In genomic region chr4:148951346-148951745, GRCh38 we compare ENCODE assay signal across 16 cellular contexts.
DNase-seq lines count a peak whose midpoint lies in the region; ATAC-seq and TF ChIP-seq lines count a peak whose summit lies in the region.
"Had no signal": no experiment of that assay in that cellular context is flagged by ENCODE, and none has a peak within 500 bp of the region (broad histone marks: within the 10 kb centered on the region; RNA-seq: fewer than 3 reads in every experiment).

No MANE protein-coding gene starts in this region.

- no peak overlapping the region for H3K18ac ChIP-seq in trophoblast cell (ENCODE audit: low read length)

- no peak overlapping the region for H3K4me2 ChIP-seq in PC-3 (ENCODE audit: low read length)
- H3K4me2 ChIP-seq in trophoblast cell (ENCODE audit: low read length): no peak overlapping the region
- H3K4me2 ChIP-seq in GM23338: no peak overlapping the region
- H3K4me2 ChIP-seq in osteoblast (ENCODE audit: insufficient read depth, low read length): no peak overlapping the region

- no peaks in the 10 kb centered on the region for H3K27me3 ChIP-seq in PC-3 (ENCODE audit: low read length)
- H3K27me3 ChIP-seq in trophoblast cell (ENCODE audit: insufficient read depth, low read length): no peaks in the 10 kb centered on the region
- no peaks in the 10 kb centered on the region for H3K27me3 ChIP-seq in GM23338 (ENCODE audit: insufficient read depth)
- no peaks in the 10 kb centered on the region for H3K27me3 ChIP-seq in osteoblast (ENCODE audit: insufficient read depth, low read length)
- H3K27me3 ChIP-seq: BE2C, SJSA1 had no signal

- no peaks in the 10 kb centered on the region for H3K9me3 ChIP-seq in PC-3 (ENCODE audit: low read length)
- H3K9me3 ChIP-seq in trophoblast cell (ENCODE audit: insufficient read depth, low read depth, low read length): no peaks in the 10 kb centered on the region
- no peaks in the 10 kb centered on the region for H3K9me3 ChIP-seq in osteoblast (ENCODE audit: low read depth, low read length)
- H3K9me3 ChIP-seq: BE2C, SJSA1 had no signal

- no peak overlapping the region for H2AFZ ChIP-seq in PC-3 (ENCODE audit: low read length)
- no peak overlapping the region for H2AFZ ChIP-seq in trophoblast cell (ENCODE audit: insufficient read depth, low read length, poor library complexity)
- H2AFZ ChIP-seq in GM23338: no peak overlapping the region
- H2AFZ ChIP-seq in osteoblast (ENCODE audit: low read length): no peak overlapping the region

- no peaks in the 10 kb centered on the region for H3K79me1 ChIP-seq in trophoblast cell (ENCODE audit: low read length)

- H4K20me1 ChIP-seq in PC-3 (ENCODE audit: low read length): no peaks in the 10 kb centered on the region
- H4K20me1 ChIP-seq in GM23338 (replicated peaks; ENCODE audit: insufficient read depth): no peaks in the 10 kb centered on the region
- no peaks in the 10 kb centered on the region for H4K20me1 ChIP-seq in osteoblast (ENCODE audit: insufficient read depth, low read length)

- no peak overlapping the region for H3K27ac Mint-ChIP-seq in GM23338
- H3K27ac Mint-ChIP-seq: CD4-positive, CD25-positive, alpha-beta regulatory T cell had no signal

- H3K9me2 ChIP-seq in PC-3 (replicated peaks; ENCODE audit: low read length) (no peaks in the 10 kb centered on the region), GM23338 (ENCODE audit: insufficient read depth) (no peaks in the 10 kb centered on the region)

- H3K4me3 Mint-ChIP-seq in GM23338: no peak overlapping the region
- H3K4me3 Mint-ChIP-seq: CD4-positive, CD25-positive, alpha-beta regulatory T cell had no signal

- no peak overlapping the region for H4K12ac ChIP-seq in trophoblast cell (ENCODE audit: low read depth, low read length)

- H3K4me3 ChIP-seq in PC-3 (ENCODE audit: low read length): no peak overlapping the region
- no peak overlapping the region for H3K4me3 ChIP-seq in epithelial cell of esophagus (ENCODE audit: low read length)
- H3K4me3 ChIP-seq in trophoblast cell (ENCODE audit: low read depth, low read length): no peak overlapping the region
- no peak overlapping the region for H3K4me3 ChIP-seq in GM23338
- H3K4me3 ChIP-seq in osteoblast (ENCODE audit: insufficient read depth, low read length): no peak overlapping the region
- H3K4me3 ChIP-seq: SJSA1 had no signal

- H3K23ac ChIP-seq in trophoblast cell (ENCODE audit: low read length): no peak overlapping the region

- H3K4me1 Mint-ChIP-seq in GM23338: peaks cover 14% of the 10 kb centered on the region
- H3K4me1 Mint-ChIP-seq: CD4-positive, CD25-positive, alpha-beta regulatory T cell had no signal

- H3K36me3 Mint-ChIP-seq in GM23338 (ENCODE audit: low read depth): no peaks in the 10 kb centered on the region
- H3K36me3 Mint-ChIP-seq: CD4-positive, CD25-positive, alpha-beta regulatory T cell had no signal

- H4K91ac ChIP-seq in trophoblast cell (ENCODE audit: low read depth, low read length): no peak overlapping the region

- POLR2A ChIA-PET in PC-3 (lab: Charles Lee; ENCODE audit: unreplicated experiment): no interaction called here

- CTCF ChIA-PET in PC-3 (lab: Charles Lee): no interaction called here

- H3K79me2 ChIP-seq in PC-3 (ENCODE audit: low read length): no peaks in the 10 kb centered on the region
- no peaks in the 10 kb centered on the region for H3K79me2 ChIP-seq in trophoblast cell (ENCODE audit: control insufficient read depth, insufficient read depth, low read length, poor library complexity)
- no peaks in the 10 kb centered on the region for H3K79me2 ChIP-seq in GM23338 (replicated peaks; ENCODE audit: insufficient read depth)
- H3K79me2 ChIP-seq in osteoblast (ENCODE audit: insufficient read depth, low read length): no peaks in the 10 kb centered on the region

- WGBS in trophoblast cell (ENCODE audit: extremely low coverage, insufficient coverage, insufficient read length): no CpG with 5 or more reads among the region's 3 CpGs

- no peaks in the 10 kb centered on the region for H3K36me3 ChIP-seq in PC-3 (ENCODE audit: low read depth, low read length)
- H3K36me3 ChIP-seq in trophoblast cell (ENCODE audit: control insufficient read depth in 1 of 2, insufficient read depth in 2 of 2, low read length in 2 of 2): no peaks in the 10 kb centered on the region
- H3K36me3 ChIP-seq in GM23338 (ENCODE audit: insufficient read depth): no peaks in the 10 kb centered on the region
- H3K36me3 ChIP-seq in osteoblast (ENCODE audit: insufficient read depth, low read length): no peaks in the 10 kb centered on the region
- H3K36me3 ChIP-seq: BE2C, SJSA1 had no signal

- no peak overlapping the region for H3K14ac ChIP-seq in trophoblast cell (ENCODE audit: low read length)

- H2BK120ac ChIP-seq in trophoblast cell (ENCODE audit: insufficient read depth, low read length, poor library complexity): no peak overlapping the region

- no peak overlapping the region for H4K8ac ChIP-seq in trophoblast cell (ENCODE audit: low read depth, low read length)

- no peak overlapping the region for H2AK5ac ChIP-seq in trophoblast cell (ENCODE audit: low read length)

- H2BK5ac ChIP-seq in trophoblast cell (ENCODE audit: low read depth, low read length, poor library complexity): no peak overlapping the region

- H3K9ac ChIP-seq in PC-3 (ENCODE audit: low read length): no peak overlapping the region
- no peak overlapping the region for H3K9ac ChIP-seq in trophoblast cell (ENCODE audit: low read length)

- intact Hi-C loops in PC-3 (cut with micrococcal nuclease): no loop called here

- no peak for ATAC-seq in PC-3
- no peak for ATAC-seq in GM23338
- ATAC-seq: HepG2 had no signal

- H3K4ac ChIP-seq in trophoblast cell (ENCODE audit: low read depth, low read length): no peak overlapping the region

- DNase-seq in DMS53 treated with DMSO at 0.1 percent for 48 hours (lab: John Stamatoyannopoulos, UW; ENCODE audit: unreplicated experiment) (peak; percentile 66), PC-3 (peak; percentile 27), epithelial cell of esophagus (ENCODE audit: low read depth) (peak; percentile 42), trophoblast cell (peak; percentile 78 to 90), GM23338 (ENCODE audit: low spot score) (no peak), NCI-H2029 (lab: John Stamatoyannopoulos, UW) (no peak), osteoblast (ENCODE audit: insufficient read length, low spot score, missing footprints) (no peak)
- DNase-seq: BE2C; CD4-positive, CD25-positive, alpha-beta regulatory T cell; COR-L47; KG1; NCI-H1436; NCI-H1930; NCI-H526 had no signal

- H3K4me1 ChIP-seq in PC-3 (ENCODE audit: insufficient read depth, low read length): peaks cover 26% of the 10 kb centered on the region
- peaks cover 0 to 2% of the 10 kb centered on the region in 2 experiments for H3K4me1 ChIP-seq in trophoblast cell (ENCODE audit: control insufficient read depth in 1 of 2, insufficient read depth in 2 of 2, low read length in 2 of 2)
- H3K4me1 ChIP-seq in GM23338 (ENCODE audit: insufficient read depth): peaks cover 6% of the 10 kb centered on the region; the same call in 1 of the 2 replicates
- no peaks in the 10 kb centered on the region for H3K4me1 ChIP-seq in osteoblast (ENCODE audit: insufficient read depth, low read length)
- H3K4me1 ChIP-seq: BE2C, SJSA1 had no signal

- no peak overlapping the region for H3K27ac ChIP-seq in PC-3 (ENCODE audit: low read length)
- no peak overlapping the region for H3K27ac ChIP-seq in trophoblast cell (ENCODE audit: low read depth, low read length)
- no peak overlapping the region for H3K27ac ChIP-seq in GM23338 (ENCODE audit: low read depth)
- no peak overlapping the region for H3K27ac ChIP-seq in osteoblast (ENCODE audit: low read depth, low read length)
- H3K27ac ChIP-seq: SJSA1 had no signal

- no peak overlapping the region for H2BK12ac ChIP-seq in trophoblast cell (ENCODE audit: low read length)

- H3K9me3 Mint-ChIP-seq in GM23338: no peaks in the 10 kb centered on the region

- H3F3A ChIP-seq in PC-3 (ENCODE audit: low read length, unreplicated experiment) (no peaks in the 10 kb centered on the region), GM23338 (replicated peaks; ENCODE audit: low read depth) (no peaks in the 10 kb centered on the region)

- no TSS peak for BruUV-seq in PC-3 (replicated peaks; lab: Mats Ljungman, UMichigan)

- H3K27me3 Mint-ChIP-seq in GM23338 (ENCODE audit: insufficient read depth, low read depth, poor library complexity): no peaks in the 10 kb centered on the region
- H3K27me3 Mint-ChIP-seq: CD4-positive, CD25-positive, alpha-beta regulatory T cell had no signal

- TF ChIP-seq CTCF in PC-3 (conservative IDR thresholded peaks at IDR 0.05; ENCODE audit: low read depth, low read length): no peak
- TF ChIP-seq CTCF in epithelial cell of esophagus (IDR thresholded peaks at IDR 0.05; ENCODE audit: insufficient read depth, low read depth, low read length, missing control alignments): no peak
- no peak for TF ChIP-seq CTCF in GM23338 (conservative IDR thresholded peaks at IDR 0.05; ENCODE audit: low read depth in 2 of 2)
- no peak for TF ChIP-seq CTCF in osteoblast (IDR thresholded peaks at IDR 0.05; ENCODE audit: extremely low read depth, low read depth, low read length)

TF ChIP-seq in GM23338, 12 proteins besides CTCF, POLR2A, EP300 and RAD21 (continues in another document):
- TF ChIP-seq NANOG (IDR thresholded peaks at IDR 0.05; ENCODE audit: borderline replicate concordance) (no peak), REST (IDR thresholded peaks at IDR 0.05; ENCODE audit: unreplicated experiment) (no peak)

Comparison
In these comparisons a context has a peak if more than half of its experiments do, and no peak if none do; other contexts are left out.
1. DNase-seq: peak in DMS53 treated with DMSO at 0.1 percent for 48 hours (single experiment), PC-3 (single experiment), epithelial cell of esophagus (single experiment) and trophoblast cell (2 of 2); none in GM23338 (single experiment), NCI-H2029 (single experiment) and osteoblast (single experiment).